ENCODE assay signal across 11 cellular contexts in genomic region chr7:16811555-16811954, GRCh38. TPM values are rescaled to one million over a fixed set of nuclear protein-coding genes. Genes with fewer than 3 reads are reported as not detected.
DNase-seq lines count a peak whose midpoint lies in the region.
"Had no signal": no experiment of that assay in that cellular context is flagged by ENCODE, and none has a peak within 500 bp of the region (broad histone marks: within the 10 kb centered on the region; RNA-seq: fewer than 3 reads in every experiment).

No MANE protein-coding gene starts in this region.

- DNase-seq in EH (ENCODE audit: low read depth) (peak; percentile 82), NCI-H460 (ENCODE audit: extremely low read depth, low read depth) (peak; percentile 83), dermis blood vessel endothelial cell (peak; percentile 13), myocyte (ENCODE audit: low read depth) (peak; percentile 19), NCI-H1417 treated with DMSO at 0.1 percent for 48 hours (lab: John Stamatoyannopoulos, UW) (no peak), NCI-H187 (lab: John Stamatoyannopoulos, UW) (no peak), NCI-H146 (lab: John Stamatoyannopoulos, UW) (no peak), mesenteric fat pad (ENCODE audit: low spot score) (no peak)
- DNase-seq: body of pancreas, NCI-H2029 treated with DMSO at 0.1 percent for 48 hours had no signal

RNA-seq across cellular contexts. Expression of gene AGR2, which starts 6.8 kb away (rescaled TPM):
- 650 and 769 TPM in 2 replicates for total RNA-seq in NCI-H460 (2014; rRNA removed; shearing (Covaris generic))
- polyA plus RNA-seq in NCI-H460 (2014; cell fraction: nucleus; rRNA removed), result 348 and 493 TPM in 2 replicates
- 0.51 TPM in 1 of 2 replicates, not detected in the other for total RNA-seq in dermis blood vessel endothelial cell
- not detected in 2 replicates for total RNA-seq in myocyte
- polyA plus RNA-seq in myocyte (2012), result not detected
- 0.29 TPM for total RNA-seq in mesenteric fat pad
- total RNA-seq: tibial nerve had no signal

RNA-seq across cellular contexts. Expression of gene TSPAN13, which starts 58.0 kb away (rescaled TPM):
- 31.4 and 37.3 TPM in 2 replicates for total RNA-seq in NCI-H460 (2014; rRNA removed; shearing (Covaris generic))
- polyA plus RNA-seq in NCI-H460 (2014; cell fraction: nucleus; rRNA removed), result 34.5 and 41.4 TPM in 2 replicates
- 64.4 and 69.8 TPM in 2 replicates for total RNA-seq in dermis blood vessel endothelial cell
- 9.4 and 14.8 TPM in 2 replicates for total RNA-seq in myocyte
- polyA plus RNA-seq in myocyte (2012), result 3.5 TPM
- total RNA-seq in mesenteric fat pad, result 49.9 TPM

Comparison
In these comparisons a context has a peak if more than half of its experiments do, and no peak if none do; other contexts are left out.
1. DNase-seq: peak in EH (single experiment), NCI-H460 (single experiment), dermis blood vessel endothelial cell (single experiment) and myocyte (single experiment); none in NCI-H1417 treated with DMSO at 0.1 percent for 48 hours (single experiment), NCI-H187 (0 of 2), NCI-H146 (single experiment) and mesenteric fat pad (single experiment).
2. RNA of gene AGR2, which starts 6.8 kb away (total RNA-seq): 650 to 769 TPM in NCI-H460; 0.51 TPM in dermis blood vessel endothelial cell, 0.29 TPM in mesenteric fat pad (single experiment) and not detected in myocyte; every median in the first group is over 100 times any median in the second.